9 cellular contexts compared by ENCODE assay signal in the genomic region with DNA sequence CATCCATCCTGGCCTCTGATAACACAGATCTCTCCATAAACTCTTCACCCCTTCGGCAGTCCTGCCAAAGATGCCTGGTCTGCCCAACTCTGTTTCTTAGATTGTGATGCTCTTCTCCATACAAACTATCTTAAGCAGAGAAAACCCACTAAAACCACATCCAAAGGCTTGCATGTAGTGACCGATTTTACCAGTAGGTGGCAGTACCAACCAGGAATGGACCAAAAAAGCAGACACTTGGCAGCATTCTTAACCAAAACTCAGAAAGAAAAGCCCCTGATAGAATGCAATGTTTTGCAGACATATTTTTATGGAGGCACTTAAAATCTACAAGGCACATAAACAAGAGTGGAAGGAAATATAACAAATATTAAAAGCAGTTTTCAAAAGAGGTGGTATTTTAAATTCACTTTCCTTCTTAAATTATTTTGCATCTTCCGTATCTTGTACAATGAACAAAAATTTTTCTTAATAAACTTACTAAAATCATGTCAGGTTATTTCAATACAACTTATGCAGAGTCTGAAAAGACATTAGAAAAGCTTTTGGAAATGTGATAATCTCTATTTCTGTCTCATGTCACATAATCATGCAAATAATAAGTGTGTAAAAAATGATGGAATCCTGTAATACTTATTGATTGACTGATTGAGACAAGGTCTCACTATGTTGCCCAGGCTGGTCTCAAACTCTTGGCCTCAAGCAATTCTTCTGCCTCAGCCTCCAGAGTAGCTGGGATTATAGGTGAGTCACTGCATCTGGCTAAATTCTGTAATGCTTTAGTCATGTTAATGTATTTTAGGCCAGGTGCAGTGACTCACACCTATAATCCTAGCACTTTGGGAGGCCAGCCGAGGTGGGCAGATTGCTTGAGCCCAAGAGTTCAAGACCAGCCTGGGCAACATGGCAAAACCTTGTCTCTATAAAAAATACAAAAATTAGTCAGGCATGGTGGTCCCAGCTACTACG.
DNase-seq lines count a peak whose midpoint lies in the region; ATAC-seq and TF ChIP-seq lines count a peak whose summit lies in the region.
"Had no signal": no experiment of that assay in that cellular context is flagged by ENCODE, and none has a peak within 500 bp of the region (broad histone marks: within the 10 kb centered on the region; RNA-seq: fewer than 3 reads in every experiment).

No MANE protein-coding gene starts in this region.

- DNase-seq in ACHN (peak; percentile 53), GM13977 (ENCODE audit: low spot score) (peak; percentile 63), NCI-H748 treated with DMSO at 0.1 percent for 48 hours (lab: John Stamatoyannopoulos, UW) (peak; percentile 16), middle frontal gyrus (ENCODE audit: extremely low spot score, low spot score) (peak; percentile 73)
- peak; percentile 38 to 51 for DNase-seq in activated CD8-positive, alpha-beta memory T cell treated with anti-CD3 and anti-CD28 coated beads for 1 hour (ENCODE audit: extremely low read depth in 1 of 2, low read depth in 1 of 2)
- peak; percentile 73 to 83 (median 78) for DNase-seq in effector memory CD8-positive, alpha-beta T cell
- DNase-seq in stimulated activated CD8-positive, alpha-beta memory T cell treated with anti-CD3 and anti-CD28 coated beads, Interleukin-7, amount 100 ng/mL, for 24 hours (ENCODE audit: low read depth), result peak; percentile 43

- H3K9me3 Mint-ChIP-seq in effector memory CD8-positive, alpha-beta T cell, result no peaks in the 10 kb centered on the region
- H3K9me3 Mint-ChIP-seq: stimulated activated naive CD8-positive, alpha-beta T cell treated with anti-CD3 and anti-CD28 coated beads, Interleukin-15, Interleukin-2, amounts not matched to agents 100 ng/mL and 50 ng/mL, for 24 hours had no signal

- H3K27me3 Mint-ChIP-seq in effector memory CD8-positive, alpha-beta T cell, result peaks cover 6 to 9% of the 10 kb centered on the region in 2 donors
- H3K27me3 Mint-ChIP-seq: stimulated activated naive CD8-positive, alpha-beta T cell treated with anti-CD3 and anti-CD28 coated beads, Interleukin-15, Interleukin-2, amounts not matched to agents 100 ng/mL and 50 ng/mL, for 24 hours had no signal

- peaks cover 1 to 4% of the 10 kb centered on the region in 2 donors for H3K4me1 Mint-ChIP-seq in effector memory CD8-positive, alpha-beta T cell (ENCODE audit: low read depth in 2 of 2)

- H3K4me3 Mint-ChIP-seq in effector memory CD8-positive, alpha-beta T cell, result no peak overlapping the region
- H3K4me3 Mint-ChIP-seq: stimulated activated naive CD8-positive, alpha-beta T cell treated with anti-CD3 and anti-CD28 coated beads, Interleukin-15, Interleukin-2, amounts not matched to agents 100 ng/mL and 50 ng/mL, for 24 hours had no signal

- ATAC-seq in effector memory CD8-positive, alpha-beta T cell (replicated peaks), result peak; percentile 83
- no peak for ATAC-seq in HG03354 (IDR thresholded peaks at IDR 0.05; ENCODE audit: poor library complexity, severe bottlenecking, unreplicated experiment)

- H3K36me3 Mint-ChIP-seq in effector memory CD8-positive, alpha-beta T cell (ENCODE audit: insufficient read depth), result no peaks in the 10 kb centered on the region

- in situ Hi-C loops in ACHN (cut with HindIII; ENCODE audit: low pct_ligation_motif_present, low pct_unique_long_range_greater_than_20kb, low sequenced_read_pairs) (no loop called here), GM13977 (cut with MboI; ENCODE audit: low pct_unique_long_range_greater_than_20kb, low sequenced_read_pairs, unreplicated experiment) (no loop called here)

- peak; percentile 83 for TF ChIP-seq CTCF in GM13977 (IDR thresholded peaks at IDR 0.05; ENCODE audit: extremely low read depth, insufficient read depth, missing control alignments)

- no peak overlapping the region for H3K27ac Mint-ChIP-seq in effector memory CD8-positive, alpha-beta T cell
- H3K27ac Mint-ChIP-seq: stimulated activated naive CD8-positive, alpha-beta T cell treated with anti-CD3 and anti-CD28 coated beads, Interleukin-15, Interleukin-2, amounts not matched to agents 100 ng/mL and 50 ng/mL, for 24 hours had no signal

Comparison
In these comparisons a context has a peak if more than half of its experiments do, and no peak if none do; other contexts are left out.
1. DNase-seq: peak in every context shown above with its lines; median percentile 78 in effector memory CD8-positive, alpha-beta T cell; 73 in middle frontal gyrus; 63 in GM13977; 53 in ACHN; 44 in activated CD8-positive, alpha-beta memory T cell treated with anti-CD3 and anti-CD28 coated beads for 1 hour; 43 in stimulated activated CD8-positive, alpha-beta memory T cell treated with anti-CD3 and anti-CD28 coated beads, Interleukin-7, amount 100 ng/mL, for 24 hours; 16 in NCI-H748 treated with DMSO at 0.1 percent for 48 hours.